9 cellular contexts compared by ENCODE assay signal in the genomic region with DNA sequence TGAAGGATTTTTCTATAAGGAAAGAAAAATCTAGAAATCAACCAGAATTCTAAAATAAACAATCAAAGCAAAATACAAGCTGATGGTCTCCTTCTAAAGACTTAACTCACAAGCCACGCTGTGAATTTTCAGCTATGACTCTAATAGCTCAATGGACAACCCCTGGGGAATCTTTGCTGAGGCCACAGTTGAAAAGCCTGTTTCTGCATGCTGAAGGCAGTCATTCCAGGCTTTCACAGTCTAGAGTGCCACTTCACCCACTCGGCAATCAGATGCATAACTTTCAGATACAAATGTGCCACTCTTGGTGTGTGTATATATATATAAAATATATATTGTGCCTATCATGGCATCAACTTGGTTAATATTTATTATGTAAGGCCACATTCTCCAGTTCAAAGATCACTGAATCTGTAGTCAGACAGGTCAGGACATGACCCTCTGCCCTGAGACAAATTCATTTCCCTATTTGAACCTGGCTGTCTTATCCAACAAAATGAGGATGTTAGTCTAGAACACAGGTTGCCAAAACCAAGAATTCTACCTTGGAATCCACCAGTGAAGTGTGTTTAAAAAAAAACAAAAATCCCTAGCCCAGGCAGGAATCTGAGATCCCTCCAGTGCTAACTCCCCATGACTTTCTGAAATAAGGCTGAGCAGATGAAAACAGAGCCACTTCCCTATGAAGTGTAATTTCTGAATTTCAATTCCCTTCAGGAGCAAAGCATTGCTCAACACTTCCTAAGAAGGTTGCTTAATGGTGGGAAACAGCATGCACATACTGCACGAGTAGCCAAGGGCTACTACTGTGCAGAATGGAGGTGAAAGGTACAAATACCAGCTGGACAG. TPM values are rescaled to one million over a fixed set of nuclear protein-coding genes. Genes with fewer than 3 reads are reported as not detected.
DNase-seq lines count a peak whose midpoint lies in the region; ATAC-seq and TF ChIP-seq lines count a peak whose summit lies in the region.
"Had no signal": no experiment of that assay in that cellular context is flagged by ENCODE, and none has a peak within 500 bp of the region (broad histone marks: within the 10 kb centered on the region; RNA-seq: fewer than 3 reads in every experiment).

No MANE protein-coding gene starts in this region.

- H3K36me3 Mint-ChIP-seq in H9 (ENCODE audit: insufficient read depth in 1 of 3, low read depth in 3 of 3) (peaks cover 0 to 4% (median 0%) of the 10 kb centered on the region in 3 experiments; a peak in 2 of 7 replicates), glutamatergic neuron (ENCODE audit: unreplicated experiment) (no peaks in the 10 kb centered on the region), Calu3 (ENCODE audit: insufficient read depth, unreplicated experiment) (no peaks in the 10 kb centered on the region)
- peaks cover 59% of the 10 kb centered on the region for H3K36me3 Mint-ChIP-seq in CD8-positive, alpha-beta T cell
- peaks cover 36% of the 10 kb centered on the region for H3K36me3 Mint-ChIP-seq in activated T-cell treated with anti-CD3 and anti-CD28 coated beads, Interleukin-2, amount 50 U/mL, for 24 hours (ENCODE audit: low read depth)

- WGBS in H9 (ENCODE audit: extremely low coverage, insufficient read length, low lambda C conversion rate): no CpG with 5 or more reads among the region's 3 CpGs

- H4K91ac ChIP-seq in H9 (ENCODE audit: insufficient read length, low read depth, low read length): no peak overlapping the region

- no peaks in the 10 kb centered on the region for H3K9me3 ChIP-seq in H9 (ENCODE audit: control insufficient read depth, low read depth, low read length)
- no peaks in the 10 kb centered on the region for H3K9me3 ChIP-seq in PC-9 (ENCODE audit: insufficient read depth, low read depth)
- no peaks in the 10 kb centered on the region for H3K9me3 ChIP-seq in subcutaneous abdominal adipose tissue (ENCODE audit: control insufficient read depth in 5 of 5, low read length in 5 of 5)
- no peaks in the 10 kb centered on the region for H3K9me3 ChIP-seq in CD8-positive, alpha-beta T cell (ENCODE audit: low read length)

- H3K4me1 ChIP-seq in H9 (ENCODE audit: insufficient read depth, low read length) (peaks cover 13% of the 10 kb centered on the region), PC-9 (replicated peaks; ENCODE audit: insufficient read depth) (peaks cover 17% of the 10 kb centered on the region), subcutaneous abdominal adipose tissue (ENCODE audit: control insufficient read depth in 5 of 5, insufficient read depth in 5 of 5, low read length in 5 of 5) (peaks cover 7 to 55% (median 40%) of the 10 kb centered on the region in 5 donors)
- H3K4me1 ChIP-seq in CD8-positive, alpha-beta T cell (ENCODE audit: insufficient read depth, low read length): no peaks in the 10 kb centered on the region

- CTCF ChIA-PET in PC-9 (lab: Charles Lee): no interaction called here
- CTCF ChIA-PET in CD8-positive, alpha-beta T cell (lab: Charles Lee): interaction anchor here (0.8 to 2.5 kb wide), 3 partner anchors 9 to 24 kb away, joined by 3 to 5 read pairs (median 5); partner anchors contain the start of gene LIPA
- CTCF ChIA-PET in Calu3 (lab: Charles Lee): no interaction called here

- H3K79me2 ChIP-seq in H9 (ENCODE audit: insufficient read depth, low read length) (no peaks in the 10 kb centered on the region), PC-9 (ENCODE audit: low read depth) (no peaks in the 10 kb centered on the region)

- H3K56ac ChIP-seq in H9 (ENCODE audit: insufficient read length, low read depth, low read length): no peak overlapping the region

- no TSS peak for BruUV-seq in PC-9 (replicated peaks; lab: Mats Ljungman, UMichigan)
- BruUV-seq in Calu3 (replicated peaks; lab: Mats Ljungman, UMichigan): no TSS peak

- H3K79me1 ChIP-seq in H9 (ENCODE audit: insufficient read depth, low read depth, low read length, poor library complexity, severe bottlenecking): no peaks in the 10 kb centered on the region

- 0 out of 3 replicates have a peak, but pooled peaks have one; percentile 1 for TF ChIP-seq CTCF in H9 (conservative IDR thresholded peaks at IDR 0.05)
- no peak for TF ChIP-seq CTCF in PC-9 (conservative IDR thresholded peaks at IDR 0.05)
- TF ChIP-seq CTCF in glutamatergic neuron (IDR thresholded peaks at IDR 0.05; ENCODE audit: partially characterized antibody, unreplicated experiment): no peak
- no peak for TF ChIP-seq CTCF in CD8-positive, alpha-beta T cell (IDR thresholded peaks at IDR 0.05)
- no peak for TF ChIP-seq CTCF in Calu3 (IDR thresholded peaks at IDR 0.05; ENCODE audit: unreplicated experiment)

- H3K23me2 ChIP-seq in H9 (ENCODE audit: insufficient read length, low read depth, low read length, poor library complexity, severe bottlenecking): no peaks in the 10 kb centered on the region

- H3K14ac ChIP-seq in H9 (ENCODE audit: insufficient read depth, low read length): no peak overlapping the region

- H3K9me3 Mint-ChIP-seq in H9 (no peaks in the 10 kb centered on the region), glutamatergic neuron (ENCODE audit: unreplicated experiment) (peaks cover 2% of the 10 kb centered on the region), Calu3 (ENCODE audit: low read depth, unreplicated experiment) (no peaks in the 10 kb centered on the region)
- H3K9me3 Mint-ChIP-seq in CD8-positive, alpha-beta T cell: no peaks in the 10 kb centered on the region
- H3K9me3 Mint-ChIP-seq in activated T-cell treated with anti-CD3 and anti-CD28 coated beads, Interleukin-2, amount 50 U/mL, for 24 hours: no peaks in the 10 kb centered on the region

- no peak overlapping the region for H2BK120ac ChIP-seq in H9 (ENCODE audit: low read depth, low read length, poor library complexity, severe bottlenecking)

- POLR2A ChIA-PET in PC-9 (lab: Charles Lee; ENCODE audit: unreplicated experiment): no interaction called here
- POLR2A ChIA-PET in CD8-positive, alpha-beta T cell (lab: Charles Lee): no interaction called here

- DNase-seq in H9 (no peak), PC-9 (peak in 1 of 2 experiments; percentile 42), glutamatergic neuron (peak; percentile 23), Calu3 (no peak)
- DNase-seq in CD8-positive, alpha-beta T cell: no peak
- DNase-seq in activated T-cell treated with anti-CD3 and anti-CD28 coated beads, Interleukin-2, amount 50 U/mL, for 24 hours: no peak
- DNase-seq: activated gamma-delta T cell, GDM1 had no signal

- H2BK12ac ChIP-seq in H9 (ENCODE audit: insufficient read length, low read depth, low read length): no peak overlapping the region

- H3K4me3 ChIP-seq in PC-9 (no peak overlapping the region), subcutaneous abdominal adipose tissue (ENCODE audit: low read depth in 1 of 5, low read length in 5 of 5) (peak overlapping the region in 1 of 5 donors; percentile 2)
- H3K4me3 ChIP-seq in CD8-positive, alpha-beta T cell (ENCODE audit: low read depth, low read length): no peak overlapping the region

- no peak overlapping the region for H3T11ph ChIP-seq in H9 (ENCODE audit: low read length)

- H3K9ac ChIP-seq in H9 (ENCODE audit: extremely low read depth, insufficient read length, low read length): no peak overlapping the region
- peak overlapping the region in 3 of 5 donors; percentile 12 to 60 (median 39) for H3K9ac ChIP-seq in subcutaneous abdominal adipose tissue (ENCODE audit: low read length in 5 of 5)

- no peak overlapping the region for H2AK5ac ChIP-seq in H9 (ENCODE audit: insufficient read length, low read length)

- H3K4me1 Mint-ChIP-seq in H9 (peaks cover 39 to 45% of the 10 kb centered on the region in 2 experiments), glutamatergic neuron (ENCODE audit: low read depth, unreplicated experiment) (peaks cover 22% of the 10 kb centered on the region), Calu3 (ENCODE audit: low read depth, unreplicated experiment) (no peaks in the 10 kb centered on the region)
- H3K4me1 Mint-ChIP-seq in CD8-positive, alpha-beta T cell (ENCODE audit: low read depth): peaks cover 2% of the 10 kb centered on the region
- H3K4me1 Mint-ChIP-seq in activated T-cell treated with anti-CD3 and anti-CD28 coated beads, Interleukin-2, amount 50 U/mL, for 24 hours (ENCODE audit: low read depth): peaks cover 11% of the 10 kb centered on the region

- 0 out of 2 replicates have a peak, but pooled peaks cover 6% of the 10 kb centered on the region for H3K36me3 ChIP-seq in PC-9 (ENCODE audit: low read depth)
- H3K36me3 ChIP-seq in subcutaneous abdominal adipose tissue (ENCODE audit: control insufficient read depth in 5 of 5, insufficient read depth in 5 of 5, low read length in 5 of 5): peaks cover 6 to 12% (median 9%) of the 10 kb centered on the region in 5 donors
- H3K36me3 ChIP-seq in CD8-positive, alpha-beta T cell (ENCODE audit: insufficient read depth, low read length): peaks cover 13% of the 10 kb centered on the region

- H4K20me1 ChIP-seq in H9 (ENCODE audit: control insufficient read depth, insufficient read depth, insufficient read length) (no peaks in the 10 kb centered on the region), PC-9 (ENCODE audit: insufficient read depth) (no peaks in the 10 kb centered on the region)

- H3K27ac Mint-ChIP-seq in H9 (peak overlapping the region in 1 of 3 experiments; percentile 34; a peak in 2 of 7 replicates), glutamatergic neuron (ENCODE audit: unreplicated experiment) (no peak overlapping the region), Calu3 (ENCODE audit: unreplicated experiment) (no peak overlapping the region)
- no peak overlapping the region for H3K27ac Mint-ChIP-seq in CD8-positive, alpha-beta T cell
- no peak overlapping the region for H3K27ac Mint-ChIP-seq in activated T-cell treated with anti-CD3 and anti-CD28 coated beads, Interleukin-2, amount 50 U/mL, for 24 hours

- H3K27me3 Mint-ChIP-seq in H9 (ENCODE audit: low read depth) (no peaks in the 10 kb centered on the region), glutamatergic neuron (ENCODE audit: unreplicated experiment) (no peaks in the 10 kb centered on the region), Calu3 (ENCODE audit: unreplicated experiment) (no peaks in the 10 kb centered on the region)
- no peaks in the 10 kb centered on the region for H3K27me3 Mint-ChIP-seq in CD8-positive, alpha-beta T cell (ENCODE audit: low read depth)
- no peaks in the 10 kb centered on the region for H3K27me3 Mint-ChIP-seq in activated T-cell treated with anti-CD3 and anti-CD28 coated beads, Interleukin-2, amount 50 U/mL, for 24 hours

- intact Hi-C loops in PC-9 (cut with micrococcal nuclease; ENCODE audit: unreplicated experiment): no loop called here
- intact Hi-C loops in CD8-positive, alpha-beta T cell (cut with DNase I, micrococcal nuclease): no loop called here
- intact Hi-C loops in Calu3 (cut with micrococcal nuclease; ENCODE audit: unreplicated experiment): no loop called here

- H4K5ac ChIP-seq in H9 (ENCODE audit: insufficient read length, low read depth, low read length): no peak overlapping the region

- H3K4me2 ChIP-seq in H9 (ENCODE audit: insufficient read depth, insufficient read length, low read length) (no peak overlapping the region), PC-9 (peak overlapping the region; percentile 21; the same call in 1 of the 2 replicates)

- no peak overlapping the region for H4K8ac ChIP-seq in H9 (replicated peaks; ENCODE audit: insufficient read length, low read depth, low read length)

- H3K4me3 Mint-ChIP-seq in H9: no peak overlapping the region
- H3K4me3 Mint-ChIP-seq in glutamatergic neuron (ENCODE audit: unreplicated experiment): no peak overlapping the region
- no peak overlapping the region for H3K4me3 Mint-ChIP-seq in CD8-positive, alpha-beta T cell
- H3K4me3 Mint-ChIP-seq in activated T-cell treated with anti-CD3 and anti-CD28 coated beads, Interleukin-2, amount 50 U/mL, for 24 hours: no peak overlapping the region
- no peak overlapping the region for H3K4me3 Mint-ChIP-seq in Calu3 (ENCODE audit: low read depth, unreplicated experiment)

- no peak overlapping the region for H2BK20ac ChIP-seq in H9 (ENCODE audit: low read depth, low read length, poor library complexity, severe bottlenecking)

- ATAC-seq in CD8-positive, alpha-beta T cell: no peak

- H2AFZ ChIP-seq in H9 (ENCODE audit: low read length) (no peak overlapping the region), PC-9 (no peak overlapping the region)

- H3K23ac ChIP-seq in H9 (ENCODE audit: insufficient read length, low read depth, low read length): no peak overlapping the region

- H2BK15ac ChIP-seq in H9 (ENCODE audit: low read depth, low read length): no peak overlapping the region

- peak overlapping the region; percentile 49 for H3K27ac ChIP-seq in H9 (ENCODE audit: insufficient read length, low read depth, low read length)
- H3K27ac ChIP-seq in PC-9: peak overlapping the region; percentile 55
- H3K27ac ChIP-seq in subcutaneous abdominal adipose tissue (ENCODE audit: low read depth, low read length): peak overlapping the region; percentile 88
- no peak overlapping the region for H3K27ac ChIP-seq in CD8-positive, alpha-beta T cell (ENCODE audit: low read depth, low read length)

- H2BK5ac ChIP-seq in H9 (ENCODE audit: insufficient read length, low read length): no peak overlapping the region

- peaks cover 11% of the 10 kb centered on the region; the same call in 1 of the 2 replicates for H3F3A ChIP-seq in PC-9 (ENCODE audit: insufficient read depth, low read depth)

- no peak overlapping the region for H3K18ac ChIP-seq in H9 (ENCODE audit: insufficient read length, low read depth, low read length)

- no peak overlapping the region for H3K4ac ChIP-seq in H9 (ENCODE audit: low read depth, low read length)

- H3K9me2 ChIP-seq in PC-9 (ENCODE audit: insufficient read depth): no peaks in the 10 kb centered on the region

- H3K27me3 ChIP-seq in H9 (ENCODE audit: insufficient read depth, low read length) (no peaks in the 10 kb centered on the region), PC-9 (ENCODE audit: insufficient read depth, low read depth) (no peaks in the 10 kb centered on the region), subcutaneous abdominal adipose tissue (ENCODE audit: control insufficient read depth in 5 of 5, insufficient read depth in 4 of 5, low read length in 5 of 5) (no peaks in the 10 kb centered on the region)
- H3K27me3 ChIP-seq in CD8-positive, alpha-beta T cell (ENCODE audit: insufficient read depth, low read length): no peaks in the 10 kb centered on the region

RNA-seq across cellular contexts. Expression of gene LIPA, which starts 9.9 kb away (rescaled TPM):
- total RNA-seq in H9 (2021): 20.0 and 20.9 TPM in 2 replicates
- total RNA-seq in PC-9 (2021): 32.4 and 45.2 TPM in 2 replicates
- 22.0 TPM for total RNA-seq in glutamatergic neuron (ENCODE audit: unreplicated experiment)
- 10 to 100 TPM in 1 of 2 experiments, 1 to 10 TPM in 1; 9.7 to 12.1 TPM for total RNA-seq in CD8-positive, alpha-beta T cell
- 66.7 and 127 TPM in 2 replicates for total RNA-seq in Calu3 (2022)

RNA-seq across cellular contexts. Expression of gene CH25H, which starts 34.6 kb away (rescaled TPM):
- total RNA-seq in H9 (2021) (0.88 and 1.0 TPM in 2 replicates), PC-9 (2021) (not detected in 2 replicates), glutamatergic neuron (ENCODE audit: unreplicated experiment) (0.25 TPM), Calu3 (2022) (0.73 TPM in 1 of 2 replicates, not detected in the other)
- total RNA-seq in CD8-positive, alpha-beta T cell: under 1 TPM; 0.44 to 0.54 TPM
